In genomic region chr14:50319293-50319692, GRCh38 we compare ENCODE assay signal across 3 cellular contexts.
TF ChIP-seq lines count a peak whose summit lies in the region.

No MANE protein-coding gene starts in this region.

TF ChIP-seq in IMR-90, 13 proteins besides CTCF, POLR2A, EP300 and RAD21:
- peak; percentile 83 for TF ChIP-seq CEBPB (IDR thresholded peaks at IDR 0.05; ENCODE audit: low read depth, low read length)
- no peak for TF ChIP-seq MXI1 (IDR thresholded peaks at IDR 0.05; ENCODE audit: borderline replicate concordance, low read depth, low read length)

TF ChIP-seq in GM12878, 131 proteins besides CTCF, POLR2A, EP300 and RAD21:
- TF ChIP-seq NBN (IDR thresholded peaks at IDR 0.05) (no peak), FOXM1 (IDR thresholded peaks at IDR 0.05; ENCODE audit: low read depth, low read length) (no peak), NR2C2 (IDR thresholded peaks at IDR 0.05; ENCODE audit: borderline replicate concordance, control insufficient read depth, insufficient read length, low read depth) (no peak), BHLHE40 (IDR thresholded peaks at IDR 0.05; ENCODE audit: borderline replicate concordance in 1 of 2, low read depth in 2 of 2, low read length in 1 of 2) (no peak), E2F4 (IDR thresholded peaks at IDR 0.05; ENCODE audit: low read depth, low read length) (no peak), KAT2A (conservative IDR thresholded peaks at IDR 0.05; ENCODE audit: control insufficient read depth, low read depth, low read length) (no peak), TCF3 (IDR thresholded peaks at IDR 0.05; ENCODE audit: borderline replicate concordance, insufficient read depth, low read depth, low read length) (no peak), KDM1A (IDR thresholded peaks at IDR 0.05; ENCODE audit: borderline replicate concordance) (no peak), EZH2 (IDR thresholded peaks at IDR 0.05; ENCODE audit: borderline replicate concordance, control insufficient read depth, low read depth, low read length) (no peak), PBX3 (IDR thresholded peaks at IDR 0.05; ENCODE audit: insufficient replicate concordance, low read depth, low read length) (no peak), ZNF622 (IDR thresholded peaks at IDR 0.05) (no peak), YBX1 (IDR thresholded peaks at IDR 0.05) (no peak), ZNF217 (IDR thresholded peaks at IDR 0.05) (no peak), GABPA (IDR thresholded peaks at IDR 0.05; ENCODE audit: low read depth) (no peak), ZBTB4 (CRISPR knock-in tag; IDR thresholded peaks at IDR 0.05) (no peak), BACH1 (IDR thresholded peaks at IDR 0.05; ENCODE audit: borderline replicate concordance) (no peak)

TF ChIP-seq in WTC11, 78 proteins besides CTCF, POLR2A, EP300 and RAD21:
- TF ChIP-seq PREB (CRISPR knock-in tag; IDR thresholded peaks at IDR 0.05; ENCODE audit: borderline replicate concordance) (no peak), FOXK1 (CRISPR knock-in tag; IDR thresholded peaks at IDR 0.05) (no peak), CREM (CRISPR knock-in tag; IDR thresholded peaks at IDR 0.05) (no peak), E2F5 (CRISPR knock-in tag; IDR thresholded peaks at IDR 0.05) (no peak), AFF4 (CRISPR knock-in tag; IDR thresholded peaks at IDR 0.05; ENCODE audit: borderline replicate concordance) (no peak), KAT7 (CRISPR knock-in tag; IDR thresholded peaks at IDR 0.05; ENCODE audit: borderline replicate concordance) (no peak), NFYB (CRISPR knock-in tag; conservative IDR thresholded peaks at IDR 0.05; ENCODE audit: low read depth) (no peak), AR (CRISPR knock-in tag; IDR thresholded peaks at IDR 0.05) (no peak), ZNF232 (CRISPR knock-in tag; IDR thresholded peaks at IDR 0.05) (no peak), ATF1 (CRISPR knock-in tag; IDR thresholded peaks at IDR 0.05) (no peak), ZNF219 (CRISPR knock-in tag; IDR thresholded peaks at IDR 0.05; ENCODE audit: borderline replicate concordance) (no peak)
